In the genomic region with DNA sequence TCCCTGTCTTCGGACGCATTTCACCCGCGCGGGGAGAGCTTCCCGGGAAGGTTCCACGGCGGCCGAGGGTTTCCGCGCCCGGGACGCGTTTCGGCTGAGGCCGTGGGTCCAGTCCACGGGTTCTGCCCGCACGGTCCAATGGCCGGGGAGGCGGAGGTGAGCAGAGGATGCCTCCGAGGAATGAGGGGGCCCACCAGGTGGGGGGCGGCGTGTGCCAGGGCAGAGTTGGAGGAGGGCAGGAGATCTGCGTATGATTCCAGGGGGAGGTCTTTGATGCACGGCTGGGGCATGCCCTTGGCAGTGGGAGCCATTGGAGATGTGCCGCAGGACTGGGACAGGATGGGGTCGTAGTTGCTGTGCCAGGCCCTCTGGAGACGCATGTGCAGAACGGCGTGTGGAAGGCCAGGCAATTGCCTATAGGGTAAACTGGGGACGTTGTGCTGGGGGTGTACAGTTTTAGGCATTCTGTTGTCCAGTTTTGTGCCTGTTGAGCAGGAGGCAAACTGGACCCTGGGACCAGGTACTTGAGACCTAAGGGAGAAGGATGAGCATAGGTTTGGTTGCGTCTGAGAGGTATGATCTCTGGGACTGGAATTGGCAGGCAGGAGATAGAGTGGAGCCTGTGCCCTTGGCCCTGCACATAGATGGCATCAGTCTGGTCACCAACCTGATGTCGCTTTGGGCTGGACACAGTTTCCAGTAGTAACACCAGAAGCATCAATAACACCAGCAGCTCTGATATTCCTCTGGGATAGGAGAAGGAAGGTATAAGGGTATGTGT, we compare ENCODE assay signal across 8 cellular contexts. TPM values are rescaled to one million over a fixed set of nuclear protein-coding genes. Genes with fewer than 3 reads are reported as not detected.
DNase-seq lines count a peak whose midpoint lies in the region; ATAC-seq lines count a peak whose summit lies in the region.

No MANE protein-coding gene starts in this region.

- intact Hi-C loops in left cardiac atrium (cut with DNase I): no loop called here

- peak overlapping the region; percentile 19 for H3K27ac Mint-ChIP-seq in activated T-cell treated with anti-CD3 and anti-CD28 coated beads, Interleukin-2, amount 50 U/mL, for 72 hours

- no peaks in the 10 kb centered on the region for H3K27me3 ChIP-seq in rectal smooth muscle tissue (ENCODE audit: control insufficient read depth, insufficient read depth, low read length)

- peak overlapping the region; percentile 81 to 91 for H3K4me3 Mint-ChIP-seq in activated T-cell treated with anti-CD3 and anti-CD28 coated beads, Interleukin-2, amount 50 U/mL, for 72 hours

- ATAC-seq in GM21717 (IDR thresholded peaks at IDR 0.05; ENCODE audit: unreplicated experiment) (peak; percentile 23), left cardiac atrium (peak; percentile 38 to 47)
- ATAC-seq in activated T-cell treated with anti-CD3 and anti-CD28 coated beads, Interleukin-2, amount 50 U/mL, for 72 hours (replicated peaks in 1 of 2): peak; percentile 10 to 24

- peak; percentile 72 for DNase-seq in D341Med (ENCODE audit: low spot score)
- DNase-seq in NCI-H1105 treated with DMSO at 0.1 percent for 48 hours (lab: John Stamatoyannopoulos, UW): peak; percentile 30
- peak; percentile 30 to 35 for DNase-seq in activated T-cell treated with anti-CD3 and anti-CD28 coated beads, Interleukin-2, amount 50 U/mL, for 72 hours
- DNase-seq in left cardiac atrium: no peak
- DNase-seq in NCI-H1048 (lab: John Stamatoyannopoulos, UW): no peak
- no peak for DNase-seq in hepatic stellate cell (ENCODE audit: low spot score)

- peak overlapping the region; percentile 49 for H3K9ac ChIP-seq in rectal smooth muscle tissue (ENCODE audit: low read length)

- H3K4me1 ChIP-seq in rectal smooth muscle tissue (ENCODE audit: control insufficient read depth, insufficient read depth, low read length): peaks cover 12% of the 10 kb centered on the region

- peak overlapping the region; percentile 88 for H3K27ac ChIP-seq in rectal smooth muscle tissue (ENCODE audit: low read depth, low read length)

- H3K4me3 ChIP-seq in rectal smooth muscle tissue (ENCODE audit: low read length): peak overlapping the region; percentile 95

- no peaks in the 10 kb centered on the region for H3K27me3 Mint-ChIP-seq in activated T-cell treated with anti-CD3 and anti-CD28 coated beads, Interleukin-2, amount 50 U/mL, for 72 hours (ENCODE audit: low read depth)

- H3K36me3 ChIP-seq in rectal smooth muscle tissue (ENCODE audit: control insufficient read depth, insufficient read depth, low read length): no peaks in the 10 kb centered on the region

- no peaks in the 10 kb centered on the region for H3K9me3 Mint-ChIP-seq in activated T-cell treated with anti-CD3 and anti-CD28 coated beads, Interleukin-2, amount 50 U/mL, for 72 hours

- H3K4me1 Mint-ChIP-seq in activated T-cell treated with anti-CD3 and anti-CD28 coated beads, Interleukin-2, amount 50 U/mL, for 72 hours (ENCODE audit: low read depth): peaks cover 31% of the 10 kb centered on the region

- peaks cover 2% of the 10 kb centered on the region in 2 donors for H3K36me3 Mint-ChIP-seq in activated T-cell treated with anti-CD3 and anti-CD28 coated beads, Interleukin-2, amount 50 U/mL, for 72 hours (ENCODE audit: insufficient read depth in 2 of 2)

RNA-seq across cellular contexts. Expression of a gene that starts 0.8 kb away (rescaled TPM):
- total RNA-seq in activated T-cell treated with anti-CD3 and anti-CD28 coated beads, Interleukin-2, amount 50 U/mL, for 72 hours: 10 to 100 TPM in 1 of 2 donors, 1 to 10 TPM in 1; 7.5 to 10.4 TPM
- 10 to 100 TPM; 13.2 to 25.0 TPM for total RNA-seq in left cardiac atrium

RNA-seq across cellular contexts. Expression of a gene that starts 13.7 kb away (rescaled TPM):
- 1 to 10 TPM in 1 of 2 donors, under 1 TPM in 1; 0.58 to 1.5 TPM for total RNA-seq in activated T-cell treated with anti-CD3 and anti-CD28 coated beads, Interleukin-2, amount 50 U/mL, for 72 hours
- total RNA-seq in left cardiac atrium: not detected

RNA-seq across cellular contexts. Expression of a gene that starts 22.1 kb away (rescaled TPM):
- 1,000 to 10,000 TPM; 1,499 to 1,539 TPM for total RNA-seq in activated T-cell treated with anti-CD3 and anti-CD28 coated beads, Interleukin-2, amount 50 U/mL, for 72 hours
- total RNA-seq in left cardiac atrium: 100 to 1,000 TPM; 572 to 598 TPM

RNA-seq across cellular contexts. Expression of a gene that starts 28.4 kb away (rescaled TPM):
- total RNA-seq in activated T-cell treated with anti-CD3 and anti-CD28 coated beads, Interleukin-2, amount 50 U/mL, for 72 hours: 1 to 10 TPM; 2.3 to 3.0 TPM
- total RNA-seq in left cardiac atrium: under 1 TPM; 0.44 to 0.53 TPM

RNA-seq across cellular contexts. Expression of a gene that starts 30.8 kb away (rescaled TPM):
- total RNA-seq in activated T-cell treated with anti-CD3 and anti-CD28 coated beads, Interleukin-2, amount 50 U/mL, for 72 hours: 1 to 10 TPM; 2.6 to 3.5 TPM
- total RNA-seq in left cardiac atrium: 1 to 10 TPM; 4.7 to 7.3 TPM

Comparison
In these comparisons a context has a peak if more than half of its experiments do, and no peak if none do; other contexts are left out.
1. DNase-seq: peak in D341Med (single experiment), NCI-H1105 treated with DMSO at 0.1 percent for 48 hours (single experiment) and activated T-cell treated with anti-CD3 and anti-CD28 coated beads, Interleukin-2, amount 50 U/mL, for 72 hours (2 of 2); none in left cardiac atrium (single experiment), NCI-H1048 (single experiment) and hepatic stellate cell (single experiment).
2. Peak in every context shown above with its lines, with median percentiles within 50 percentile points of each other: ATAC-seq.